1 cellular context compared by ENCODE assay signal in genomic region chr18:36075862-36076587, GRCh38.
TF ChIP-seq lines count a peak whose summit lies in the region.

No MANE protein-coding gene starts in this region.

TF ChIP-seq in GM12878, 131 proteins besides CTCF, POLR2A, EP300 and RAD21 (continued from another document):
- TF ChIP-seq E2F8 (IDR thresholded peaks at IDR 0.05; ENCODE audit: low read depth, partially characterized antibody) (no peak), SIX5 (IDR thresholded peaks at IDR 0.05; ENCODE audit: low read depth, low read length, severe bottlenecking) (no peak), ZNF24 (IDR thresholded peaks at IDR 0.05) (no peak), ESRRA (IDR thresholded peaks at IDR 0.05; ENCODE audit: low read length) (no peak), ZSCAN29 (IDR thresholded peaks at IDR 0.05) (no peak), SRF (IDR thresholded peaks at IDR 0.05; ENCODE audit: low read depth in 2 of 2, low read length in 2 of 2) (no peak), SMARCA5 (IDR thresholded peaks at IDR 0.05) (no peak), SIN3A (IDR thresholded peaks at IDR 0.05; ENCODE audit: low read depth, low read length) (no peak), BCL11A (IDR thresholded peaks at IDR 0.05; ENCODE audit: low read depth, low read length) (no peak), ZNF207 (IDR thresholded peaks at IDR 0.05; ENCODE audit: borderline replicate concordance) (no peak), TARDBP (IDR thresholded peaks at IDR 0.05; ENCODE audit: borderline replicate concordance) (no peak), TCF7 (IDR thresholded peaks at IDR 0.05; ENCODE audit: borderline replicate concordance) (peak; percentile 70), NR2C2 (IDR thresholded peaks at IDR 0.05; ENCODE audit: borderline replicate concordance, control insufficient read depth, insufficient read length, low read depth) (no peak), CBFB (IDR thresholded peaks at IDR 0.05; ENCODE audit: low read depth) (no peak), IKZF1 (conservative IDR thresholded peaks at IDR 0.05) (peak; percentile 72), ATF2 (IDR thresholded peaks at IDR 0.05; ENCODE audit: low read length) (no peak), USF2 (IDR thresholded peaks at IDR 0.05; ENCODE audit: borderline replicate concordance, low read depth, low read length) (no peak), MTA2 (IDR thresholded peaks at IDR 0.05; ENCODE audit: low read depth) (peak; percentile 40; the same call in 1 of the 2 replicates), FOS (IDR thresholded peaks at IDR 0.05; ENCODE audit: borderline replicate concordance, extremely low read depth, insufficient read length) (no peak), WRNIP1 (IDR thresholded peaks at IDR 0.05; ENCODE audit: borderline replicate concordance, low read depth, low read length) (no peak), CBX5 (IDR thresholded peaks at IDR 0.05; ENCODE audit: low read depth) (no peak), JUNB (IDR thresholded peaks at IDR 0.05) (no peak), PKNOX1 (IDR thresholded peaks at IDR 0.05) (no peak), KAT2A (conservative IDR thresholded peaks at IDR 0.05; ENCODE audit: control insufficient read depth, low read depth, low read length) (no peak), CREM (IDR thresholded peaks at IDR 0.05; ENCODE audit: low read depth) (no peak), HCFC1 (IDR thresholded peaks at IDR 0.05; ENCODE audit: low read length) (no peak), RFX5 (IDR thresholded peaks at IDR 0.05; ENCODE audit: low read depth, low read length) (no peak), YBX1 (IDR thresholded peaks at IDR 0.05) (no peak), CUX1 (IDR thresholded peaks at IDR 0.05; ENCODE audit: insufficient replicate concordance, low read depth, low read length) (no peak)
- TF ChIP-seq, protein P1, sequence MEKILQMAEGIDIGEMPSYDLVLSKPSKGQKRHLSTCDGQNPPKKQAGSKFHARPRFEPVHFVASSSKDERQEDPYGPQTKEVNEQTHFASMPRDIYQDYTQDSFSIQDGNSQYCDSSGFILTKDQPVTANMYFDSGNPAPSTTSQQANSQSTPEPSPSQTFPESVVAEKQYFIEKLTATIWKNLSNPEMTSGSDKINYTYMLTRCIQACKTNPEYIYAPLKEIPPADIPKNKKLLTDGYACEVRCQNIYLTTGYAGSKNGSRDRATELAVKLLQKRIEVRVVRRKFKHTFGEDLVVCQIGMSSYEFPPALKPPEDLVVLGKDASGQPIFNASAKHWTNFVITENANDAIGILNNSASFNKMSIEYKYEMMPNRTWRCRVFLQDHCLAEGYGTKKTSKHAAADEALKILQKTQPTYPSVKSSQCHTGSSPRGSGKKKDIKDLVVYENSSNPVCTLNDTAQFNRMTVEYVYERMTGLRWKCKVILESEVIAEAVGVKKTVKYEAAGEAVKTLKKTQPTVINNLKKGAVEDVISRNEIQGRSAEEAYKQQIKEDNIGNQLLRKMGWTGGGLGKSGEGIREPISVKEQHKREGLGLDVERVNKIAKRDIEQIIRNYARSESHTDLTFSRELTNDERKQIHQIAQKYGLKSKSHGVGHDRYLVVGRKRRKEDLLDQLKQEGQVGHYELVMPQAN (conservative IDR thresholded peaks at IDR 0.05): no peak
- TF ChIP-seq, protein P2, sequence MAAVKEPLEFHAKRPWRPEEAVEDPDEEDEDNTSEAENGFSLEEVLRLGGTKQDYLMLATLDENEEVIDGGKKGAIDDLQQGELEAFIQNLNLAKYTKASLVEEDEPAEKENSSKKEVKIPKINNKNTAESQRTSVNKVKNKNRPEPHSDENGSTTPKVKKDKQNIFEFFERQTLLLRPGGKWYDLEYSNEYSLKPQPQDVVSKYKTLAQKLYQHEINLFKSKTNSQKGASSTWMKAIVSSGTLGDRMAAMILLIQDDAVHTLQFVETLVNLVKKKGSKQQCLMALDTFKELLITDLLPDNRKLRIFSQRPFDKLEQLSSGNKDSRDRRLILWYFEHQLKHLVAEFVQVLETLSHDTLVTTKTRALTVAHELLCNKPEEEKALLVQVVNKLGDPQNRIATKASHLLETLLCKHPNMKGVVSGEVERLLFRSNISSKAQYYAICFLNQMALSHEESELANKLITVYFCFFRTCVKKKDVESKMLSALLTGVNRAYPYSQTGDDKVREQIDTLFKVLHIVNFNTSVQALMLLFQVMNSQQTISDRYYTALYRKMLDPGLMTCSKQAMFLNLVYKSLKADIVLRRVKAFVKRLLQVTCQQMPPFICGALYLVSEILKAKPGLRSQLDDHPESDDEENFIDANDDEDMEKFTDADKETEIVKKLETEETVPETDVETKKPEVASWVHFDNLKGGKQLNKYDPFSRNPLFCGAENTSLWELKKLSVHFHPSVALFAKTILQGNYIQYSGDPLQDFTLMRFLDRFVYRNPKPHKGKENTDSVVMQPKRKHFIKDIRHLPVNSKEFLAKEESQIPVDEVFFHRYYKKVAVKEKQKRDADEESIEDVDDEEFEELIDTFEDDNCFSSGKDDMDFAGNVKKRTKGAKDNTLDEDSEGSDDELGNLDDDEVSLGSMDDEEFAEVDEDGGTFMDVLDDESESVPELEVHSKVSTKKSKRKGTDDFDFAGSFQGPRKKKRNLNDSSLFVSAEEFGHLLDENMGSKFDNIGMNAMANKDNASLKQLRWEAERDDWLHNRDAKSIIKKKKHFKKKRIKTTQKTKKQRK (IDR thresholded peaks at IDR 0.05; ENCODE audit: low read depth, low read length): no peak
- TF ChIP-seq, protein P3, sequence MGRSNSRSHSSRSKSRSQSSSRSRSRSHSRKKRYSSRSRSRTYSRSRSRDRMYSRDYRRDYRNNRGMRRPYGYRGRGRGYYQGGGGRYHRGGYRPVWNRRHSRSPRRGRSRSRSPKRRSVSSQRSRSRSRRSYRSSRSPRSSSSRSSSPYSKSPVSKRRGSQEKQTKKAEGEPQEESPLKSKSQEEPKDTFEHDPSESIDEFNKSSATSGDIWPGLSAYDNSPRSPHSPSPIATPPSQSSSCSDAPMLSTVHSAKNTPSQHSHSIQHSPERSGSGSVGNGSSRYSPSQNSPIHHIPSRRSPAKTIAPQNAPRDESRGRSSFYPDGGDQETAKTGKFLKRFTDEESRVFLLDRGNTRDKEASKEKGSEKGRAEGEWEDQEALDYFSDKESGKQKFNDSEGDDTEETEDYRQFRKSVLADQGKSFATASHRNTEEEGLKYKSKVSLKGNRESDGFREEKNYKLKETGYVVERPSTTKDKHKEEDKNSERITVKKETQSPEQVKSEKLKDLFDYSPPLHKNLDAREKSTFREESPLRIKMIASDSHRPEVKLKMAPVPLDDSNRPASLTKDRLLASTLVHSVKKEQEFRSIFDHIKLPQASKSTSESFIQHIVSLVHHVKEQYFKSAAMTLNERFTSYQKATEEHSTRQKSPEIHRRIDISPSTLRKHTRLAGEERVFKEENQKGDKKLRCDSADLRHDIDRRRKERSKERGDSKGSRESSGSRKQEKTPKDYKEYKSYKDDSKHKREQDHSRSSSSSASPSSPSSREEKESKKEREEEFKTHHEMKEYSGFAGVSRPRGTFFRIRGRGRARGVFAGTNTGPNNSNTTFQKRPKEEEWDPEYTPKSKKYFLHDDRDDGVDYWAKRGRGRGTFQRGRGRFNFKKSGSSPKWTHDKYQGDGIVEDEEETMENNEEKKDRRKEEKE (IDR thresholded peaks at IDR 0.05): no peak
- TF ChIP-seq, protein P4, sequence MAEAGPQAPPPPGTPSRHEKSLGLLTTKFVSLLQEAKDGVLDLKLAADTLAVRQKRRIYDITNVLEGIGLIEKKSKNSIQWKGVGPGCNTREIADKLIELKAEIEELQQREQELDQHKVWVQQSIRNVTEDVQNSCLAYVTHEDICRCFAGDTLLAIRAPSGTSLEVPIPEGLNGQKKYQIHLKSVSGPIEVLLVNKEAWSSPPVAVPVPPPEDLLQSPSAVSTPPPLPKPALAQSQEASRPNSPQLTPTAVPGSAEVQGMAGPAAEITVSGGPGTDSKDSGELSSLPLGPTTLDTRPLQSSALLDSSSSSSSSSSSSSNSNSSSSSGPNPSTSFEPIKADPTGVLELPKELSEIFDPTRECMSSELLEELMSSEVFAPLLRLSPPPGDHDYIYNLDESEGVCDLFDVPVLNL (IDR thresholded peaks at IDR 0.05; ENCODE audit: low read depth, low read length): no peak
